Comparison of ENCODE assay signal across 8 cellular contexts in genomic region chr2:1769703-1770422, GRCh38. TPM values are rescaled to one million over a fixed set of nuclear protein-coding genes. Genes with fewer than 3 reads are reported as not detected.
DNase-seq lines count a peak whose midpoint lies in the region; ATAC-seq and TF ChIP-seq lines count a peak whose summit lies in the region.

No MANE protein-coding gene starts in this region.

- no peak overlapping the region for H3K27ac ChIP-seq in Peyer's patch

- no peaks in the 10 kb centered on the region for H3K27me3 Mint-ChIP-seq in activated CD4-positive, alpha-beta T cell treated with anti-CD3 and anti-CD28 coated beads for 36 hours

- no peaks in the 10 kb centered on the region for H3K36me3 ChIP-seq in Peyer's patch

- TF ChIP-seq CTCF in Peyer's patch (IDR thresholded peaks at IDR 0.05) (peak in 4 of 6 experiments; percentile 27 to 56 (median 44)), astrocyte of the spinal cord (IDR thresholded peaks at IDR 0.05; ENCODE audit: low read depth, low read length) (peak; percentile 86)

- H3K27me3 ChIP-seq in Peyer's patch, result no peaks in the 10 kb centered on the region

- no peak overlapping the region for H3K4me3 Mint-ChIP-seq in activated CD4-positive, alpha-beta T cell treated with anti-CD3 and anti-CD28 coated beads for 36 hours

- H3K4me1 ChIP-seq in Peyer's patch, result no peaks in the 10 kb centered on the region

- in situ Hi-C loops in astrocyte of the spinal cord (cut with HindIII; ENCODE audit: low sequenced_read_pairs), result no loop called here

- H3K4me3 ChIP-seq in Peyer's patch (no peak overlapping the region), astrocyte of the spinal cord (ENCODE audit: low read depth, low read length) (no peak overlapping the region)

- no peaks in the 10 kb centered on the region for H3K4me1 Mint-ChIP-seq in activated CD4-positive, alpha-beta T cell treated with anti-CD3 and anti-CD28 coated beads for 36 hours

- ATAC-seq in activated CD4-positive, alpha-beta T cell treated with anti-CD3 and anti-CD28 coated beads for 36 hours, result no peak

- peak; percentile 78 for DNase-seq in activated CD4-positive, alpha-beta T cell treated with anti-CD3 and anti-CD28 coated beads for 36 hours
- DNase-seq in activated CD4-positive, alpha-beta T cell treated with anti-CD3 and anti-CD28 coated beads for 1 hour, result no peak
- DNase-seq in KG1 (lab: John Stamatoyannopoulos, UW) (peak; percentile 7), Peyer's patch (peak in 2 of 3 donors; percentile 34 to 62), astrocyte of the spinal cord (ENCODE audit: low read depth, low spot score) (peak; percentile 62), iPS DF 4.7 (ENCODE audit: extremely low read depth, low spot score) (peak; percentile 91), Kasumi-1 (lab: John Stamatoyannopoulos, UW) (no peak)
- peak; percentile 21 to 37 for DNase-seq in stimulated activated CD4-positive, alpha-beta T cell treated with anti-CD3 and anti-CD28 coated beads, Interleukin-15, amount 100 ng/mL, for 48 hours (ENCODE audit: low read depth in 2 of 2)

- CTCF ChIA-PET in activated CD4-positive, alpha-beta T cell treated with anti-CD3 and anti-CD28 coated beads for 36 hours (lab: Charles Lee), result interaction anchor here (0.6 to 1.2 kb wide), 9 partner anchors 8 to 1533 kb away, joined by 3 to 5 read pairs (median 4); no protein-coding TSS in a partner anchor

- POLR2A ChIA-PET in activated CD4-positive, alpha-beta T cell treated with anti-CD3 and anti-CD28 coated beads for 36 hours (lab: Charles Lee), result no interaction called here

- intact Hi-C loops in activated CD4-positive, alpha-beta T cell treated with anti-CD3 and anti-CD28 coated beads for 36 hours (cut with DNase I, micrococcal nuclease), result loop anchor here in 1 of 2 experiments (5.0 kb wide), 2 partner anchors 178 to 218 kb away; no protein-coding TSS in a partner anchor

- no peaks in the 10 kb centered on the region for H3K9me3 ChIP-seq in Peyer's patch

- no peaks in the 10 kb centered on the region for H3K36me3 Mint-ChIP-seq in activated CD4-positive, alpha-beta T cell treated with anti-CD3 and anti-CD28 coated beads for 36 hours (ENCODE audit: low read depth)

- TF ChIP-seq POLR2A in Peyer's patch (IDR thresholded peaks at IDR 0.05), result no peak

- no peaks in the 10 kb centered on the region for H3K9me3 Mint-ChIP-seq in activated CD4-positive, alpha-beta T cell treated with anti-CD3 and anti-CD28 coated beads for 36 hours (ENCODE audit: low read depth)

- no peak overlapping the region for H3K27ac Mint-ChIP-seq in activated CD4-positive, alpha-beta T cell treated with anti-CD3 and anti-CD28 coated beads for 36 hours

RNA-seq across cellular contexts. Expression of gene PXDN, which starts 25.5 kb away (rescaled TPM):
- total RNA-seq in activated CD4-positive, alpha-beta T cell treated with anti-CD3 and anti-CD28 coated beads for 36 hours, result under 1 TPM; 0.37 to 0.81 TPM
- 100 to 1,000 TPM in 1 of 4 donors, 10 to 100 TPM in 2, 1 to 10 TPM in 1; 7.5 to 148 (median 21.0) TPM for total RNA-seq in Peyer's patch

Comparison
In these comparisons a context has a peak if more than half of its experiments do, and no peak if none do; other contexts are left out.
1. DNase-seq: peak in activated CD4-positive, alpha-beta T cell treated with anti-CD3 and anti-CD28 coated beads for 36 hours (single experiment), KG1 (single experiment), Peyer's patch (2 of 3), astrocyte of the spinal cord (single experiment), iPS DF 4.7 (single experiment) and stimulated activated CD4-positive, alpha-beta T cell treated with anti-CD3 and anti-CD28 coated beads, Interleukin-15, amount 100 ng/mL, for 48 hours (2 of 2); none in activated CD4-positive, alpha-beta T cell treated with anti-CD3 and anti-CD28 coated beads for 1 hour (single experiment) and Kasumi-1 (0 of 2).
2. RNA of gene PXDN, which starts 25.5 kb away (total RNA-seq): 7.5 to 148 TPM in Peyer's patch; 0.37 to 0.81 TPM in activated CD4-positive, alpha-beta T cell treated with anti-CD3 and anti-CD28 coated beads for 36 hours; every median in the first group is over 4 times any median in the second.